In genomic region chr6:136822051-136822378, GRCh38 we compare ENCODE assay signal across 8 cellular contexts. TPM values are rescaled to one million over a fixed set of nuclear protein-coding genes. Genes with fewer than 3 reads are reported as not detected.
DNase-seq lines count a peak whose midpoint lies in the region; ATAC-seq and TF ChIP-seq lines count a peak whose summit lies in the region.

No MANE protein-coding gene starts in this region.

- H3K36me3 ChIP-seq in GM23248 (ENCODE audit: low read depth) (no peaks in the 10 kb centered on the region), OCI-LY7 (ENCODE audit: insufficient read depth, low read length) (peaks cover 8% of the 10 kb centered on the region), mesodermal cell (ENCODE audit: control insufficient read depth, insufficient read depth, low read length) (peaks cover 7% of the 10 kb centered on the region)

- H3K4me3 ChIP-seq in GM23248 (peak overlapping the region; percentile 93), OCI-LY7 (ENCODE audit: low read depth, low read length, poor library complexity, severe bottlenecking) (peak overlapping the region; percentile 76), mesodermal cell (ENCODE audit: extremely low read depth, insufficient read depth, low read length, poor library complexity, severe bottlenecking) (peak overlapping the region; percentile 57)

- H3K27me3 ChIP-seq in GM23248 (replicated peaks; ENCODE audit: insufficient read depth): no peaks in the 10 kb centered on the region

- H4K20me1 ChIP-seq in GM23248 (ENCODE audit: insufficient read depth) (no peaks in the 10 kb centered on the region), OCI-LY7 (ENCODE audit: insufficient read depth, low read length) (no peaks in the 10 kb centered on the region)

- no peaks in the 10 kb centered on the region for H3F3A ChIP-seq in GM23248 (ENCODE audit: insufficient read depth)

- peak overlapping the region; percentile 94 for H3K9ac ChIP-seq in GM23248

- H3K27ac ChIP-seq in GM23248: peak overlapping the region; percentile 88
- H3K27ac ChIP-seq in OCI-LY7 (ENCODE audit: low read depth, low read length, poor library complexity, severe bottlenecking): no peak overlapping the region
- H3K27ac ChIP-seq in cingulate gyrus (ENCODE audit: low read depth, low read length): peak overlapping the region; percentile 58
- no peak overlapping the region for H3K27ac ChIP-seq in mesodermal cell (ENCODE audit: low read depth, low read length, severe bottlenecking)
- H3K27ac ChIP-seq in substantia nigra (ENCODE audit: low read depth, low read length, poor library complexity, severe bottlenecking): peak overlapping the region; percentile 77

- no peak for TF ChIP-seq CTCF in OCI-LY7 (conservative IDR thresholded peaks at IDR 0.05; ENCODE audit: low read length)

- no peak for ATAC-seq in GM18870 (IDR thresholded peaks at IDR 0.05; ENCODE audit: unreplicated experiment)

- H3K79me2 ChIP-seq in GM23248 (ENCODE audit: insufficient read depth): no peaks in the 10 kb centered on the region
- H3K79me2 ChIP-seq in OCI-LY7 (ENCODE audit: insufficient read depth, low read depth, low read length): no peaks in the 10 kb centered on the region

- H3K9me2 ChIP-seq in GM23248 (ENCODE audit: insufficient read depth) (no peaks in the 10 kb centered on the region), OCI-LY7 (ENCODE audit: insufficient read depth, low read length) (no peaks in the 10 kb centered on the region)

- H3K4me1 ChIP-seq in GM23248 (ENCODE audit: insufficient read depth) (no peaks in the 10 kb centered on the region), OCI-LY7 (ENCODE audit: insufficient read depth, low read length, poor library complexity, severe bottlenecking) (peaks cover 14% of the 10 kb centered on the region), mesodermal cell (ENCODE audit: control insufficient read depth, insufficient read depth, low read length, poor library complexity, severe bottlenecking) (no peaks in the 10 kb centered on the region)

- intact Hi-C loops in OCI-LY7 (cut with micrococcal nuclease; ENCODE audit: unreplicated experiment): no loop called here

- DNase-seq in Daoy (ENCODE audit: low read depth): peak; percentile 20
- peak; percentile 84 for DNase-seq in GM23248
- DNase-seq in OCI-LY7 (ENCODE audit: low spot score): peak; percentile 14
- DNase-seq in substantia nigra (lab: John Stamatoyannopoulos, UW): peak in 15 of 49 donors; percentile 20 to 49 (median 28)
- DNase-seq in NCI-H1048 (lab: John Stamatoyannopoulos, UW): no peak

- H2AFZ ChIP-seq in GM23248 (peak overlapping the region; percentile 100), OCI-LY7 (ENCODE audit: low read length) (peak overlapping the region; percentile 100)

- no peaks in the 10 kb centered on the region for H3K9me3 ChIP-seq in GM23248 (ENCODE audit: low read depth)
- H3K9me3 ChIP-seq in OCI-LY7 (ENCODE audit: low read length): no peaks in the 10 kb centered on the region
- no peaks in the 10 kb centered on the region for H3K9me3 ChIP-seq in mesodermal cell (ENCODE audit: control insufficient read depth, low read length)

- POLR2A ChIA-PET in OCI-LY7 (lab: Charles Lee): interaction anchor here (0.5 to 1.0 kb wide), 5 partner anchors 11 to 585 kb away, joined by 3 to 4 read pairs (median 3); partner anchors contain the start of gene BCLAF1

- CTCF ChIA-PET in OCI-LY7 (lab: Charles Lee; ENCODE audit: unreplicated experiment): interaction anchor here (0.5 kb wide), 1 partner anchor 106 kb away, joined by 3 read pairs; no protein-coding TSS in a partner anchor

- in situ Hi-C loops in GM23248 (cut with MboI): no loop called here

- 0 to 1% methylated on average over 11 of the region's 11 CpGs for WGBS in GM23248 (ENCODE audit: low coverage in 1 of 2, low lambda C conversion rate in 2 of 2, missing lambda C conversion rate in 2 of 2), 2 experiments
- 51 to 54% methylated on average over 11 of the region's 11 CpGs for WGBS in mesodermal cell (ENCODE audit: insufficient coverage in 2 of 2), 2 experiments

- peak overlapping the region; percentile 86 for H3K4me2 ChIP-seq in GM23248 (ENCODE audit: unreplicated experiment)
- H3K4me2 ChIP-seq in OCI-LY7 (ENCODE audit: low read length): peak overlapping the region; percentile 78

- no TSS peak for BruUV-seq in OCI-LY7 (replicated peaks; lab: Mats Ljungman, UMichigan)

RNA-seq across cellular contexts. Expression of gene PEX7, which starts 0.4 kb away (rescaled TPM):
- total RNA-seq in Daoy (2014; rRNA removed; shearing (Covaris generic)): 13.4 and 17.2 TPM in 2 replicates
- total RNA-seq in GM23248 (2014; rRNA removed; shearing (Covaris generic)): 6.2 and 11.0 TPM in 2 replicates
- 9.4 and 10.7 TPM in 2 replicates for polyA plus RNA-seq in GM23248 (2016; fragmentation: Nextera tagmentation; extraction: Ambion mirVana)
- 7.3 and 8.4 TPM in 2 replicates for total RNA-seq in OCI-LY7 (2014; rRNA removed; shearing (Covaris generic))
- total RNA-seq in OCI-LY7 (2022): 5.8 and 7.9 TPM in 2 replicates
- polyA plus RNA-seq in mesodermal cell (2013, experiment 1 of 2): 6.5 TPM
- 5.9 TPM for polyA plus RNA-seq in mesodermal cell (2013, experiment 2 of 2)

RNA-seq across cellular contexts. Expression of gene MAP3K5, which starts 29.7 kb away (rescaled TPM):
- total RNA-seq in Daoy (2014; rRNA removed; shearing (Covaris generic)): 1.2 and 3.4 TPM in 2 replicates
- total RNA-seq in GM23248 (2014; rRNA removed; shearing (Covaris generic)): 3.3 and 4.1 TPM in 2 replicates
- polyA plus RNA-seq in GM23248 (2016; fragmentation: Nextera tagmentation; extraction: Ambion mirVana): 1.1 and 1.4 TPM in 2 replicates
- total RNA-seq in OCI-LY7 (2014; rRNA removed; shearing (Covaris generic)): 12.0 and 13.8 TPM in 2 replicates
- total RNA-seq in OCI-LY7 (2022): 16.6 and 17.1 TPM in 2 replicates
- polyA plus RNA-seq in mesodermal cell (2013, experiment 1 of 2): 1.9 TPM
- 1.6 TPM for polyA plus RNA-seq in mesodermal cell (2013, experiment 2 of 2)

Comparison
In these comparisons a context has a peak if more than half of its experiments do, and no peak if none do; other contexts are left out.
1. H3K27ac ChIP-seq: peak in GM23248 (single experiment), cingulate gyrus (single experiment) and substantia nigra (single experiment); none in OCI-LY7 (single experiment) and mesodermal cell (single experiment).
2. Peak in every context shown above with its lines, with median percentiles within 50 percentile points of each other: H3K4me3 ChIP-seq.